Comparison of ENCODE assay signal across 40 cellular contexts in genomic region chr7:96970739-96971138, GRCh38. TPM values are rescaled to one million over a fixed set of nuclear protein-coding genes. Genes with fewer than 3 reads are reported as not detected.
"Had no signal": no experiment of that assay in that cellular context is flagged by ENCODE, and none has a peak within 500 bp of the region (broad histone marks: within the 10 kb centered on the region; RNA-seq: fewer than 3 reads in every experiment).

No MANE protein-coding gene starts in this region.

- DNase-seq: activated CD4-positive, alpha-beta memory T cell treated with anti-CD3 and anti-CD28 coated beads, Interleukin-2, amount 10 ng/mL, durations not matched to agents 7 days and 5 days; activated CD4-positive, alpha-beta T cell treated with anti-CD3 and anti-CD28 coated beads for 1 hour; activated CD4-positive, alpha-beta T cell treated with anti-CD3 and anti-CD28 coated beads for 36 hours; activated CD4-positive, alpha-beta T cell treated with anti-CD3 and anti-CD28 coated beads for 48 hours; activated CD4-positive, alpha-beta T cell treated with anti-CD3 and anti-CD28 coated beads, Interleukin-2, amount 10 ng/mL, durations not matched to agents 7 days and 5 days; activated CD4-positive, alpha-beta T cell treated with anti-CD3 and anti-CD28 coated beads, Interleukin-2, amount 50 U/mL, for 48 hours; activated CD4-positive, CD25-positive, alpha-beta regulatory T cell; activated CD8-positive, alpha-beta memory T cell treated with anti-CD3 and anti-CD28 coated beads for 24 hours; activated CD8-positive, alpha-beta memory T cell treated with anti-CD3 and anti-CD28 coated beads, Interleukin-2, amount 10 ng/mL, durations not matched to agents 7 days and 5 days; activated CD8-positive, alpha-beta memory T cell treated with anti-CD3 and anti-CD28 coated beads, Interleukin-2, amount 50 U/mL, for 48 hours; activated CD8-positive, alpha-beta T cell treated with anti-CD3 and anti-CD28 coated beads, Interleukin-2, amount 10 ng/mL, durations not matched to agents 7 days and 5 days; activated effector memory CD4-positive, alpha-beta T cell treated with Interleukin-2 at 50 U/mL for 16 hours; activated gamma-delta T cell; activated naive CD4-positive, alpha-beta T cell treated with anti-CD3 and anti-CD28 coated beads, Interleukin-2, amount 10 ng/mL, durations not matched to agents 7 days and 5 days; activated naive CD4-positive, alpha-beta T cell treated with Interleukin-2 at 50 U/mL for 16 hours; activated naive CD8-positive, alpha-beta T cell treated with anti-CD3 and anti-CD28 coated beads, Interleukin-2, amount 10 ng/mL, durations not matched to agents 7 days and 5 days; activated naive CD8-positive, alpha-beta T cell treated with anti-CD3 and anti-CD28 coated beads, Interleukin-2, amount 50 U/mL, for 24 hours; activated T-cell treated with anti-CD3 and anti-CD28 coated beads, Interleukin-2, amount 50 U/mL, for 24 hours; activated T-cell treated with anti-CD3 and anti-CD28 coated beads, Interleukin-2, amount 50 U/mL, for 48 hours; amygdala; anterior cingulate cortex; caudate nucleus; cerebellar nuclear complex; SW 1271; T-helper 1 cell; T-helper 2 cell; T-helper 9 cell had no signal

- H3K9me3 ChIP-seq: ascending aorta had no signal

- H3K36me3 Mint-ChIP-seq: activated CD8-positive, alpha-beta memory T cell treated with anti-CD3 and anti-CD28 coated beads, Interleukin-2, amount 10 ng/mL, durations not matched to agents 7 days and 5 days; activated naive CD4-positive, alpha-beta T cell treated with anti-CD3 and anti-CD28 coated beads, Interleukin-2, amount 10 ng/mL, durations not matched to agents 7 days and 5 days; activated naive CD4-positive, alpha-beta T cell treated with anti-CD3 and anti-CD28 coated beads, Interleukin-2, amount 50 U/mL, for 24 hours; activated naive CD8-positive, alpha-beta T cell; activated naive CD8-positive, alpha-beta T cell treated with anti-CD3 and anti-CD28 coated beads, Interleukin-2, amount 10 ng/mL, durations not matched to agents 7 days and 5 days had no signal

- H3K27ac Mint-ChIP-seq: activated CD4-positive, alpha-beta memory T cell treated with anti-CD3 and anti-CD28 coated beads, Interleukin-2, amount 10 ng/mL, durations not matched to agents 7 days and 5 days; activated CD4-positive, alpha-beta T cell treated with anti-CD3 and anti-CD28 coated beads for 36 hours; activated CD4-positive, alpha-beta T cell treated with anti-CD3 and anti-CD28 coated beads, Interleukin-2, amount 10 ng/mL, durations not matched to agents 7 days and 5 days; activated CD8-positive, alpha-beta memory T cell treated with anti-CD3 and anti-CD28 coated beads, Interleukin-2, amount 10 ng/mL, durations not matched to agents 7 days and 5 days; activated CD8-positive, alpha-beta T cell treated with anti-CD3 and anti-CD28 coated beads, Interleukin-2, amount 10 ng/mL, durations not matched to agents 7 days and 5 days; activated naive CD4-positive, alpha-beta T cell treated with anti-CD3 and anti-CD28 coated beads, Interleukin-2, amount 10 ng/mL, durations not matched to agents 7 days and 5 days; activated naive CD4-positive, alpha-beta T cell treated with anti-CD3 and anti-CD28 coated beads, Interleukin-2, amount 50 U/mL, for 24 hours; activated naive CD8-positive, alpha-beta T cell; activated naive CD8-positive, alpha-beta T cell treated with anti-CD3 and anti-CD28 coated beads, Interleukin-2, amount 10 ng/mL, durations not matched to agents 7 days and 5 days; activated naive CD8-positive, alpha-beta T cell treated with anti-CD3 and anti-CD28 coated beads, Interleukin-2, amount 50 U/mL, for 24 hours; activated T-cell treated with anti-CD3 and anti-CD28 coated beads, Interleukin-2, amount 50 U/mL, for 24 hours; activated T-helper 2 cell treated with anti-CD3 and anti-CD28 coated beads, Interferon-gamma antibody, Interleukin-2, Interleukin-4, amounts not matched to agents 10 μg/mL and 5 μg/mL and 100 μg/mL, durations not matched to agents 14 hours and 24 hours and 36 hours; T-helper 1 cell treated with Interleukin-12 subunit alpha and Interleukin-12 subunit beta and Interleukin-4 antibody, amounts not matched to agents 30 μg/mL and 1 μg/mL, for 36 hours; T-helper 2 cell treated with Interferon-gamma antibody and Interleukin-4, amounts not matched to agents 5 μg/mL and 100 μg/mL, for 36 hours had no signal

- H3K9me3 Mint-ChIP-seq: activated CD4-positive, alpha-beta memory T cell treated with anti-CD3 and anti-CD28 coated beads, Interleukin-2, amount 10 ng/mL, durations not matched to agents 7 days and 5 days; activated CD4-positive, alpha-beta T cell treated with anti-CD3 and anti-CD28 coated beads, Interleukin-2, amount 10 ng/mL, durations not matched to agents 7 days and 5 days; activated naive CD4-positive, alpha-beta T cell treated with anti-CD3 and anti-CD28 coated beads, Interleukin-2, amount 10 ng/mL, durations not matched to agents 7 days and 5 days; activated naive CD4-positive, alpha-beta T cell treated with anti-CD3 and anti-CD28 coated beads, Interleukin-2, amount 50 U/mL, for 24 hours; activated naive CD8-positive, alpha-beta T cell treated with anti-CD3 and anti-CD28 coated beads, Interleukin-2, amount 10 ng/mL, durations not matched to agents 7 days and 5 days; activated naive CD8-positive, alpha-beta T cell treated with anti-CD3 and anti-CD28 coated beads, Interleukin-2, amount 50 U/mL, for 24 hours; activated T-cell treated with anti-CD3 and anti-CD28 coated beads, Interleukin-2, amount 50 U/mL, for 24 hours; activated T-helper 2 cell treated with anti-CD3 and anti-CD28 coated beads, Interferon-gamma antibody, Interleukin-2, Interleukin-4, amounts not matched to agents 10 μg/mL and 5 μg/mL and 100 μg/mL, durations not matched to agents 14 hours and 24 hours and 36 hours; brain; central memory CD8-positive, alpha-beta T cell; T-helper 1 cell treated with Interleukin-12 subunit alpha and Interleukin-12 subunit beta and Interleukin-4 antibody, amounts not matched to agents 30 μg/mL and 1 μg/mL, for 36 hours; T-helper 2 cell treated with Interferon-gamma antibody and Interleukin-4, amounts not matched to agents 5 μg/mL and 100 μg/mL, for 36 hours had no signal

- H3K4me3 Mint-ChIP-seq: activated CD4-positive, alpha-beta memory T cell treated with anti-CD3 and anti-CD28 coated beads, Interleukin-2, amount 10 ng/mL, durations not matched to agents 7 days and 5 days; activated CD4-positive, alpha-beta T cell treated with anti-CD3 and anti-CD28 coated beads for 36 hours; activated CD4-positive, alpha-beta T cell treated with anti-CD3 and anti-CD28 coated beads, Interleukin-2, amount 10 ng/mL, durations not matched to agents 7 days and 5 days; activated CD8-positive, alpha-beta memory T cell treated with anti-CD3 and anti-CD28 coated beads, Interleukin-2, amount 10 ng/mL, durations not matched to agents 7 days and 5 days; activated CD8-positive, alpha-beta T cell treated with anti-CD3 and anti-CD28 coated beads, Interleukin-2, amount 10 ng/mL, durations not matched to agents 7 days and 5 days; activated naive CD4-positive, alpha-beta T cell treated with anti-CD3 and anti-CD28 coated beads, Interleukin-2, amount 10 ng/mL, durations not matched to agents 7 days and 5 days; activated naive CD4-positive, alpha-beta T cell treated with anti-CD3 and anti-CD28 coated beads, Interleukin-2, amount 50 U/mL, for 24 hours; activated naive CD8-positive, alpha-beta T cell; activated naive CD8-positive, alpha-beta T cell treated with anti-CD3 and anti-CD28 coated beads, Interleukin-2, amount 10 ng/mL, durations not matched to agents 7 days and 5 days; activated naive CD8-positive, alpha-beta T cell treated with anti-CD3 and anti-CD28 coated beads, Interleukin-2, amount 50 U/mL, for 24 hours; activated T-cell treated with anti-CD3 and anti-CD28 coated beads, Interleukin-2, amount 50 U/mL, for 24 hours; brain; central memory CD8-positive, alpha-beta T cell; T-helper 1 cell treated with Interleukin-12 subunit alpha and Interleukin-12 subunit beta and Interleukin-4 antibody, amounts not matched to agents 30 μg/mL and 1 μg/mL, for 36 hours; T-helper 2 cell treated with Interferon-gamma antibody and Interleukin-4, amounts not matched to agents 5 μg/mL and 100 μg/mL, for 36 hours had no signal

- H3K27ac ChIP-seq: ascending aorta, cardiac muscle cell, VCaP had no signal

- H3K4me1 Mint-ChIP-seq: activated CD4-positive, alpha-beta memory T cell treated with anti-CD3 and anti-CD28 coated beads, Interleukin-2, amount 10 ng/mL, durations not matched to agents 7 days and 5 days; activated CD4-positive, alpha-beta T cell treated with anti-CD3 and anti-CD28 coated beads for 36 hours; activated CD4-positive, alpha-beta T cell treated with anti-CD3 and anti-CD28 coated beads, Interleukin-2, amount 10 ng/mL, durations not matched to agents 7 days and 5 days; activated CD8-positive, alpha-beta memory T cell treated with anti-CD3 and anti-CD28 coated beads, Interleukin-2, amount 10 ng/mL, durations not matched to agents 7 days and 5 days; activated naive CD4-positive, alpha-beta T cell treated with anti-CD3 and anti-CD28 coated beads, Interleukin-2, amount 10 ng/mL, durations not matched to agents 7 days and 5 days; activated naive CD4-positive, alpha-beta T cell treated with anti-CD3 and anti-CD28 coated beads, Interleukin-2, amount 50 U/mL, for 24 hours; activated naive CD8-positive, alpha-beta T cell treated with anti-CD3 and anti-CD28 coated beads, Interleukin-2, amount 10 ng/mL, durations not matched to agents 7 days and 5 days; activated naive CD8-positive, alpha-beta T cell treated with anti-CD3 and anti-CD28 coated beads, Interleukin-2, amount 50 U/mL, for 24 hours; central memory CD8-positive, alpha-beta T cell had no signal

- H3K27me3 ChIP-seq: ascending aorta had no signal

- H3K4me1 ChIP-seq: ascending aorta had no signal

- ATAC-seq: activated CD4-positive, alpha-beta T cell treated with anti-CD3 and anti-CD28 coated beads for 36 hours; activated CD4-positive, CD25-positive, alpha-beta regulatory T cell treated with anti-CD3 and anti-CD28 coated beads, Interleukin-2, amount 50 U/mL, for 24 hours; activated CD8-positive, alpha-beta memory T cell treated with anti-CD3 and anti-CD28 coated beads, Interleukin-2, amount 10 ng/mL, durations not matched to agents 7 days and 5 days; activated CD8-positive, alpha-beta T cell treated with anti-CD3 and anti-CD28 coated beads, Interleukin-2, amount 10 ng/mL, durations not matched to agents 7 days and 5 days had no signal

- H3K36me3 ChIP-seq: ascending aorta, cardiac muscle cell had no signal

- H3K4me3 ChIP-seq: ascending aorta, cardiac muscle cell had no signal

RNA-seq across cellular contexts. Expression of gene DLX6, which starts 34.6 kb away (rescaled TPM):
- total RNA-seq: activated CD4-positive, alpha-beta memory T cell treated with anti-CD3 and anti-CD28 coated beads, Interleukin-2, amount 10 ng/mL, durations not matched to agents 7 days and 5 days; activated CD4-positive, alpha-beta T cell treated with anti-CD3 and anti-CD28 coated beads for 36 hours; activated CD4-positive, alpha-beta T cell treated with anti-CD3 and anti-CD28 coated beads, Interleukin-2, amount 10 ng/mL, durations not matched to agents 7 days and 5 days; activated CD8-positive, alpha-beta memory T cell treated with anti-CD3 and anti-CD28 coated beads, Interleukin-2, amount 10 ng/mL, durations not matched to agents 7 days and 5 days; activated CD8-positive, alpha-beta T cell treated with anti-CD3 and anti-CD28 coated beads, Interleukin-2, amount 10 ng/mL, durations not matched to agents 7 days and 5 days; activated naive CD8-positive, alpha-beta T cell treated with anti-CD3 and anti-CD28 coated beads, Interleukin-2, amount 10 ng/mL, durations not matched to agents 7 days and 5 days; activated T-helper 2 cell treated with anti-CD3 and anti-CD28 coated beads, Interferon-gamma antibody, Interleukin-2, Interleukin-4, amounts not matched to agents 10 μg/mL and 5 μg/mL and 100 μg/mL, durations not matched to agents 14 hours and 24 hours and 36 hours; ascending aorta; bronchial epithelial cell; cardiac muscle cell had no signal
- polyA plus RNA-seq: adipose tissue, cardiac muscle cell had no signal

RNA-seq across cellular contexts. Expression of gene DLX5, which starts 53.9 kb away (rescaled TPM):
- total RNA-seq: activated CD4-positive, alpha-beta memory T cell treated with anti-CD3 and anti-CD28 coated beads, Interleukin-2, amount 10 ng/mL, durations not matched to agents 7 days and 5 days; activated CD4-positive, alpha-beta T cell treated with anti-CD3 and anti-CD28 coated beads for 36 hours; activated CD4-positive, alpha-beta T cell treated with anti-CD3 and anti-CD28 coated beads, Interleukin-2, amount 10 ng/mL, durations not matched to agents 7 days and 5 days; activated CD8-positive, alpha-beta memory T cell treated with anti-CD3 and anti-CD28 coated beads, Interleukin-2, amount 10 ng/mL, durations not matched to agents 7 days and 5 days; activated CD8-positive, alpha-beta T cell treated with anti-CD3 and anti-CD28 coated beads, Interleukin-2, amount 10 ng/mL, durations not matched to agents 7 days and 5 days; activated naive CD8-positive, alpha-beta T cell treated with anti-CD3 and anti-CD28 coated beads, Interleukin-2, amount 10 ng/mL, durations not matched to agents 7 days and 5 days; activated T-helper 2 cell treated with anti-CD3 and anti-CD28 coated beads, Interferon-gamma antibody, Interleukin-2, Interleukin-4, amounts not matched to agents 10 μg/mL and 5 μg/mL and 100 μg/mL, durations not matched to agents 14 hours and 24 hours and 36 hours; ascending aorta; bronchial epithelial cell; cardiac muscle cell had no signal
